ENCODE assay signal across 23 cellular contexts in genomic region chr9:69871143-69871834, GRCh38. TPM values are rescaled to one million over a fixed set of nuclear protein-coding genes. Genes with fewer than 3 reads are reported as not detected.
DNase-seq lines count a peak whose midpoint lies in the region; ATAC-seq and TF ChIP-seq lines count a peak whose summit lies in the region.
"Had no signal": no experiment of that assay in that cellular context is flagged by ENCODE, and none has a peak within 500 bp of the region (broad histone marks: within the 10 kb centered on the region; RNA-seq: fewer than 3 reads in every experiment).

No MANE protein-coding gene starts in this region.

- ATAC-seq in mucosa of descending colon: no peak
- ATAC-seq in GM18907 (IDR thresholded peaks at IDR 0.05; ENCODE audit: unreplicated experiment): no peak

- H3K9me3 Mint-ChIP-seq in immature natural killer cell: no peaks in the 10 kb centered on the region
- H3K9me3 Mint-ChIP-seq: CD4-positive, alpha-beta memory T cell; T-helper 2 cell treated with Interferon-gamma antibody and Interleukin-4, amounts not matched to agents 5 μg/mL and 100 μg/mL, for 36 hours had no signal

- DNase-seq in ELR (ENCODE audit: low read depth) (peak; percentile 39), NCI-H226 (peak; percentile 16), choroid plexus epithelial cell (ENCODE audit: low read depth) (peak; percentile 30), skeletal muscle cell (ENCODE audit: low read depth) (peak; percentile 41), HUDEP-2 (lab: John Stamatoyannopoulos, UW; ENCODE audit: unreplicated experiment in 76 of 76) (no peak), mucosa of descending colon (no peak), immature natural killer cell (no peak)
- DNase-seq: ACHN; CD4-positive, alpha-beta memory T cell; Karpas-422; MG63; NCI-H1048; NCI-H1436; NCI-H1930; NCI-H526 treated with DMSO at 0.1 percent for 48 hours; Peyer's patch had no signal

- intact Hi-C loops in mucosa of descending colon (cut with DNase I, micrococcal nuclease): loop anchor here in 1 of 2 donors (10.0 kb wide), 1 partner anchor 126 kb away; no protein-coding TSS in a partner anchor

- no peaks in the 10 kb centered on the region for H3K4me1 ChIP-seq in mucosa of descending colon (ENCODE audit: low read depth)
- H3K4me1 ChIP-seq: Peyer's patch had no signal

- H3K27me3 Mint-ChIP-seq in immature natural killer cell (ENCODE audit: low read depth in 3 of 3): peaks cover 0 to 4% (median 2%) of the 10 kb centered on the region in 3 donors

- no peaks in the 10 kb centered on the region for H3K36me3 Mint-ChIP-seq in immature natural killer cell
- H3K36me3 Mint-ChIP-seq: CD4-positive, alpha-beta memory T cell; IgD-negative memory B cell had no signal

- no peak overlapping the region for H3K4me3 Mint-ChIP-seq in immature natural killer cell
- H3K4me3 Mint-ChIP-seq: CD4-positive, alpha-beta memory T cell; T-helper 2 cell treated with Interferon-gamma antibody and Interleukin-4, amounts not matched to agents 5 μg/mL and 100 μg/mL, for 36 hours had no signal

- no peaks in the 10 kb centered on the region for H3K36me3 ChIP-seq in mucosa of descending colon (ENCODE audit: low read depth)
- H3K36me3 ChIP-seq: MG63, Peyer's patch, SJSA1 had no signal

- no peak overlapping the region for H3K27ac Mint-ChIP-seq in immature natural killer cell
- H3K27ac Mint-ChIP-seq: CD4-positive, alpha-beta memory T cell; IgD-negative memory B cell; T-helper 2 cell treated with Interferon-gamma antibody and Interleukin-4, amounts not matched to agents 5 μg/mL and 100 μg/mL, for 36 hours had no signal

- no peak overlapping the region for H3K4me3 ChIP-seq in choroid plexus epithelial cell (ENCODE audit: low read depth, low read length)
- no peak overlapping the region for H3K4me3 ChIP-seq in skeletal muscle cell (ENCODE audit: low read depth, low read length)
- H3K4me3 ChIP-seq in mucosa of descending colon: no peak overlapping the region
- H3K4me3 ChIP-seq: MG63, Peyer's patch, SJSA1 had no signal

- TF ChIP-seq CTCF in choroid plexus epithelial cell (conservative IDR thresholded peaks at IDR 0.05; ENCODE audit: low read depth, low read length) (no peak), mucosa of descending colon (IDR thresholded peaks at IDR 0.05) (no peak)

- H3K9me3 ChIP-seq in mucosa of descending colon: no peaks in the 10 kb centered on the region
- H3K9me3 ChIP-seq: MG63, Peyer's patch, SJSA1 had no signal

- H3K4me1 Mint-ChIP-seq in immature natural killer cell: no peaks in the 10 kb centered on the region
- H3K4me1 Mint-ChIP-seq: CD4-positive, alpha-beta memory T cell; IgD-negative memory B cell had no signal

RNA-seq across cellular contexts. Expression of gene CFAP95, which starts 50.7 kb away (rescaled TPM):
- 1 to 10 TPM in 1 of 3 donors, under 1 TPM in 1, not detected in 1; 0.70 to 2.2 TPM for total RNA-seq in mucosa of descending colon
- polyA plus RNA-seq in immature natural killer cell: not detected
- total RNA-seq: CD4-positive, alpha-beta memory T cell; G401; H4; HT1080; Peyer's patch; SJSA1 had no signal
- polyA plus RNA-seq: CD4-positive, alpha-beta memory T cell; IgD-negative memory B cell had no signal

Comparison
In these comparisons a context has a peak if more than half of its experiments do, and no peak if none do; other contexts are left out.
1. DNase-seq: peak in ELR (single experiment), NCI-H226 (single experiment), choroid plexus epithelial cell (single experiment) and skeletal muscle cell (single experiment); none in HUDEP-2 (0 of 76), mucosa of descending colon (0 of 3) and immature natural killer cell (0 of 3).